8 cellular contexts compared by ENCODE assay signal in the genomic region with DNA sequence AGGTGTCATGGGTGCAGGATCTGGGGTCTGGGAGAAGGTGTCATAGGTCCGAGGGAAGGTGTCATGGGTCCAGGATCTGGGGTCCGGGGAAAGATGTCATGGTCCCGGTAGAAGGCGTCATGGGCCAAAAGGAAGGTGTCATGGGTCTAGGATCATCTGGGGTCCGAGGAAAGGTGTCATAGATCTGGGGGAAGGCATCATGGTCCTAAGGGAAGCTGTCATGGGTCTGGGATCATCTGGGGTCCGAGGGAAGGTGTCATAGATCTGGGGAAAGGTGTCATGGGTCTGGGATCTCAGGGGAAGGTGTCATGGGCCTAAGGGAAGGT. TPM values are rescaled to one million over a fixed set of nuclear protein-coding genes. Genes with fewer than 3 reads are reported as not detected.
A peak's percentile ranks its signal among the peaks of the same experiment; 100 is the strongest.
DNase-seq lines count a peak whose midpoint lies in the region; ATAC-seq, FAIRE-seq and TF ChIP-seq lines count a peak whose summit lies in the region.

No MANE protein-coding gene starts in this region.

- no peaks in the 10 kb centered on the region for H3K27me3 Mint-ChIP-seq in activated naive CD4-positive, alpha-beta T cell treated with anti-CD3 and anti-CD28 coated beads for 36 hours (ENCODE audit: low read depth)
- H3K27me3 Mint-ChIP-seq in astrocyte (ENCODE audit: low read depth, unreplicated experiment) = no peaks in the 10 kb centered on the region

- H3K27me3 ChIP-seq in astrocyte (ENCODE audit: insufficient read depth, low read length) (no peaks in the 10 kb centered on the region), lower lobe of right lung (ENCODE audit: low read depth) (no peaks in the 10 kb centered on the region), tibial nerve (no peaks in the 10 kb centered on the region)

- H3K27ac Mint-ChIP-seq in activated naive CD4-positive, alpha-beta T cell treated with anti-CD3 and anti-CD28 coated beads for 36 hours = peak overlapping the region; percentile 9
- H3K27ac Mint-ChIP-seq in astrocyte (ENCODE audit: unreplicated experiment) = peak overlapping the region; percentile 42

- peaks cover 71% of the 10 kb centered on the region for H4K20me1 ChIP-seq in astrocyte (ENCODE audit: insufficient read depth, low read length)

- H3K4me3 ChIP-seq in astrocyte (ENCODE audit: insufficient read depth, low read depth, low read length) (peak overlapping the region; percentile 78), lower lobe of right lung (peak overlapping the region; percentile 92), tibial nerve (peak overlapping the region; percentile 64 to 99 (median 90))

- H3K79me2 ChIP-seq in astrocyte (ENCODE audit: insufficient read depth, low read length) = peaks cover 68% of the 10 kb centered on the region

- no peak overlapping the region for H3K27ac ChIP-seq in astrocyte (ENCODE audit: low read depth, low read length)
- peak overlapping the region; percentile 91 for H3K27ac ChIP-seq in lower lobe of right lung
- peak overlapping the region in 3 of 4 donors; percentile 80 to 93 (median 86) for H3K27ac ChIP-seq in tibial nerve

- no peaks in the 10 kb centered on the region for H3K9me3 ChIP-seq in astrocyte (ENCODE audit: insufficient read depth, low read depth, low read length)
- H3K9me3 ChIP-seq in lower lobe of right lung = no peaks in the 10 kb centered on the region
- no peaks in the 10 kb centered on the region for H3K9me3 ChIP-seq in tibial nerve

- peak overlapping the region; percentile 86 for H3K9ac ChIP-seq in astrocyte (ENCODE audit: low read length)

- H3K4me3 Mint-ChIP-seq in activated naive CD4-positive, alpha-beta T cell treated with anti-CD3 and anti-CD28 coated beads for 36 hours = peak overlapping the region; percentile 77
- H3K4me3 Mint-ChIP-seq in astrocyte (ENCODE audit: unreplicated experiment) = peak overlapping the region; percentile 90

- TF ChIP-seq POLR2A in tibial nerve (IDR thresholded peaks at IDR 0.05) = no peak

- no peaks in the 10 kb centered on the region for H3K9me3 Mint-ChIP-seq in activated naive CD4-positive, alpha-beta T cell treated with anti-CD3 and anti-CD28 coated beads for 36 hours
- no peaks in the 10 kb centered on the region for H3K9me3 Mint-ChIP-seq in astrocyte (ENCODE audit: unreplicated experiment)

- H3K36me3 ChIP-seq in astrocyte (ENCODE audit: insufficient read depth, low read length) (no peaks in the 10 kb centered on the region), lower lobe of right lung (no peaks in the 10 kb centered on the region), tibial nerve (peaks cover 0 to 14% (median 0%) of the 10 kb centered on the region in 3 donors)

- intact Hi-C loops in activated naive CD4-positive, alpha-beta T cell treated with anti-CD3 and anti-CD28 coated beads for 36 hours (cut with micrococcal nuclease) = no loop called here
- intact Hi-C loops in lower lobe of right lung (cut with DNase I) = no loop called here

- 70 to 72% methylated on average over 6 of the region's 6 CpGs for WGBS in tibial nerve, 2 donors

- no peak for TF ChIP-seq CTCF in astrocyte (IDR thresholded peaks at IDR 0.05; ENCODE audit: insufficient read depth, low read depth, low read length)
- no peak for TF ChIP-seq CTCF in lower lobe of right lung (IDR thresholded peaks at IDR 0.05)
- TF ChIP-seq CTCF in tibial nerve (IDR thresholded peaks at IDR 0.05) = no peak

- no peak overlapping the region for H2AFZ ChIP-seq in astrocyte (ENCODE audit: low read depth, low read length)

- no peak for DNase-seq in activated naive CD4-positive, alpha-beta T cell treated with anti-CD3 and anti-CD28 coated beads for 36 hours
- no peak for DNase-seq in activated naive CD4-positive, alpha-beta T cell (lab: John Stamatoyannopoulos, UW)
- DNase-seq in astrocyte (ENCODE audit: low read depth) (no peak), lower lobe of right lung (no peak), tibial nerve (ENCODE audit: low spot score in 2 of 2) (no peak), germinal center (ENCODE audit: low spot score) (no peak), OCI-M2 (lab: John Stamatoyannopoulos, UW; ENCODE audit: unreplicated experiment) (no peak)

- peaks cover 3% of the 10 kb centered on the region for H3K36me3 Mint-ChIP-seq in activated naive CD4-positive, alpha-beta T cell treated with anti-CD3 and anti-CD28 coated beads for 36 hours (ENCODE audit: low read depth)
- H3K36me3 Mint-ChIP-seq in astrocyte (ENCODE audit: low read depth, unreplicated experiment) = peaks cover 4% of the 10 kb centered on the region

- H3K4me1 ChIP-seq in astrocyte (ENCODE audit: insufficient read depth, low read length) (peaks cover 15% of the 10 kb centered on the region), lower lobe of right lung (peaks cover 72% of the 10 kb centered on the region), tibial nerve (peaks cover 0 to 75% (median 36%) of the 10 kb centered on the region in 4 donors)

- CTCF ChIA-PET in activated naive CD4-positive, alpha-beta T cell treated with anti-CD3 and anti-CD28 coated beads for 36 hours (lab: Charles Lee) = interaction anchor here (0.8 to 1.0 kb wide), 2 partner anchors 19 to 33 kb away, joined by 3 to 4 read pairs; no protein-coding TSS in a partner anchor

- ATAC-seq in lower lobe of right lung (no peak), GM19452 (IDR thresholded peaks at IDR 0.05; ENCODE audit: unreplicated experiment) (no peak)

- no peak for FAIRE-seq in astrocyte (lab: Jason Lieb, UNC)

- peak overlapping the region; percentile 100 for H3K4me2 ChIP-seq in astrocyte (ENCODE audit: low read length)

- peaks cover 29% of the 10 kb centered on the region for H3K4me1 Mint-ChIP-seq in activated naive CD4-positive, alpha-beta T cell treated with anti-CD3 and anti-CD28 coated beads for 36 hours (ENCODE audit: low read depth)
- peaks cover 11% of the 10 kb centered on the region for H3K4me1 Mint-ChIP-seq in astrocyte (ENCODE audit: low read depth, unreplicated experiment)

- TF ChIP-seq EP300 in tibial nerve (IDR thresholded peaks at IDR 0.05) = no peak

RNA-seq across cellular contexts. Expression of gene RAB40C, which starts 1.0 kb away (rescaled TPM):
- total RNA-seq in activated naive CD4-positive, alpha-beta T cell treated with anti-CD3 and anti-CD28 coated beads for 36 hours = 1 to 10 TPM; 6.3 to 7.3 TPM
- total RNA-seq in astrocyte (12.6 and 13.0 TPM in 2 replicates), lower lobe of right lung (40.1 TPM), tibial nerve (10 to 100 TPM; 21.1 to 30.6 (median 27.5) TPM)

RNA-seq across cellular contexts. Expression of gene PIGQ, which starts 21.1 kb away (rescaled TPM):
- total RNA-seq in activated naive CD4-positive, alpha-beta T cell treated with anti-CD3 and anti-CD28 coated beads for 36 hours = 10 to 100 TPM; 18.6 to 19.2 TPM
- total RNA-seq in astrocyte (22.2 and 22.4 TPM in 2 replicates), lower lobe of right lung (68.9 TPM), tibial nerve (10 to 100 TPM; 49.2 to 89.6 (median 71.8) TPM)

RNA-seq across cellular contexts. Expression of gene NHLRC4, which starts 24.0 kb away (rescaled TPM):
- total RNA-seq in activated naive CD4-positive, alpha-beta T cell treated with anti-CD3 and anti-CD28 coated beads for 36 hours = under 1 TPM; 0.60 to 0.67 TPM
- total RNA-seq in astrocyte (0.50 and 0.73 TPM in 2 replicates), lower lobe of right lung (2.7 TPM), tibial nerve (1 to 10 TPM in 3 of 4 donors, under 1 TPM in 1; 0.98 to 5.2 (median 1.9) TPM)

RNA-seq across cellular contexts. Expression of gene PRR35, which starts 30.6 kb away (rescaled TPM):
- not detected for total RNA-seq in activated naive CD4-positive, alpha-beta T cell treated with anti-CD3 and anti-CD28 coated beads for 36 hours
- total RNA-seq in astrocyte = 0.09 TPM in 1 of 2 replicates, not detected in the other
- total RNA-seq in lower lobe of right lung = not detected
- total RNA-seq in tibial nerve = not detected

RNA-seq across cellular contexts. Expression of gene WFIKKN1, which starts 39.9 kb away (rescaled TPM):
- total RNA-seq in activated naive CD4-positive, alpha-beta T cell treated with anti-CD3 and anti-CD28 coated beads for 36 hours = under 1 TPM; 0.10 to 0.25 TPM
- total RNA-seq in astrocyte (0.43 and 0.89 TPM in 2 replicates), lower lobe of right lung (1.2 TPM), tibial nerve (1 to 10 TPM in 3 of 4 donors, under 1 TPM in 1; 0.66 to 3.9 (median 1.8) TPM)
